ENCODE assay signal across 34 cellular contexts in the genomic region with DNA sequence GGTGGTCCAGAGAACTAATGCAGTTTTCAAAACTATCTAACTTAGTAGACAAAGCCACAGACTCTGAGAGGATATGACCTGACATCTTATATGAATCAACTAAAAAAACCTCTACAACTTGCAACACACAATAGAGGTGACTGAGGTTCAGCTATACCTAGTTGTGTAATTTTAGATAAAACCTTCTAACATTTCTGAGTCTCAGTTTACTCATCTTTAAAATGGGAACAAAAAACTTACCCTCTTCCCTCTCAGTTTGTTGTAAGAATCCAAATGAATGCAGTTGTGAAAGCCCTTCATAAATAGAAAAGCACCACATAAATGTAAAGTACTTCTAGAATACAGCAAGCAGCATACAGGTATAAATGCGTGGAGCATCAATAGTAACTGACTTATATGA. TPM values are rescaled to one million over a fixed set of nuclear protein-coding genes. Genes with fewer than 3 reads are reported as not detected.
"Had no signal": no experiment of that assay in that cellular context is flagged by ENCODE, and none has a peak within 500 bp of the region (broad histone marks: within the 10 kb centered on the region; RNA-seq: fewer than 3 reads in every experiment).

No MANE protein-coding gene starts in this region.

- H3K27ac Mint-ChIP-seq: naive thymus-derived CD8-positive, alpha-beta T cell; natural killer cell treated with Interleukin-12 subunit alpha and Interleukin-12 subunit beta and Interleukin-15 and Interleukin-18, amount 100 ng/mL, for 72 hours; neural progenitor cell; stimulated activated memory B cell treated with anti-CD40 and anti-IgM and Interleukin-4, amounts not matched to agents 10 μg/mL and 1 μg/mL and 100 μg/mL, for 72 hours; stimulated activated naive CD8-positive, alpha-beta T cell treated with anti-CD3 and anti-CD28 coated beads, Interleukin-15, amount 100 ng/mL, for 72 hours; type B pancreatic cell had no signal

- H3K9ac ChIP-seq: neural progenitor cell, parathyroid adenoma had no signal

- H3K4me3 ChIP-seq: neural progenitor cell, ovary, psoas muscle, skin epidermis, smooth muscle cell, spleen, suprapubic skin, testis, tibial artery, transverse colon, upper lobe of right lung, uterus had no signal

- H3K9me3 Mint-ChIP-seq: natural killer cell treated with Interleukin-12 subunit alpha and Interleukin-12 subunit beta and Interleukin-15 and Interleukin-18, amount 100 ng/mL, for 72 hours; neural progenitor cell; stimulated activated memory B cell treated with anti-CD40 and anti-IgM and Interleukin-4, amounts not matched to agents 10 μg/mL and 1 μg/mL and 100 μg/mL, for 72 hours; stimulated activated naive CD8-positive, alpha-beta T cell treated with anti-CD3 and anti-CD28 coated beads, Interleukin-15, amount 100 ng/mL, for 72 hours; type B pancreatic cell had no signal

- H3K9me3 ChIP-seq: ovary, psoas muscle, spleen, suprapubic skin, testis, tibial artery, transverse colon, upper lobe of right lung, uterus had no signal

- H3K27me3 Mint-ChIP-seq: progenitor cell of endocrine pancreas, type B pancreatic cell had no signal

- H3K27ac ChIP-seq: neural progenitor cell, ovary, parathyroid adenoma, psoas muscle, skin epidermis, spleen, suprapubic skin, testis, upper lobe of right lung, uterus had no signal

- H3K27me3 ChIP-seq: neural progenitor cell, ovary, suprapubic skin, testis, tibial artery, transverse colon, upper lobe of right lung, uterus had no signal

- H3K4me1 ChIP-seq: uterus had no signal

- H3K4me3 Mint-ChIP-seq: naive thymus-derived CD8-positive, alpha-beta T cell; natural killer cell treated with Interleukin-12 subunit alpha and Interleukin-12 subunit beta and Interleukin-15 and Interleukin-18, amount 100 ng/mL, for 72 hours; neural progenitor cell; stimulated activated memory B cell treated with anti-CD40 and anti-IgM and Interleukin-4, amounts not matched to agents 10 μg/mL and 1 μg/mL and 100 μg/mL, for 72 hours; stimulated activated naive CD8-positive, alpha-beta T cell treated with anti-CD3 and anti-CD28 coated beads, Interleukin-15, amount 100 ng/mL, for 72 hours; type B pancreatic cell had no signal

- H3K36me3 Mint-ChIP-seq: naive thymus-derived CD8-positive, alpha-beta T cell; natural killer cell treated with Interleukin-12 subunit alpha and Interleukin-12 subunit beta and Interleukin-15 and Interleukin-18, amount 100 ng/mL, for 72 hours; stimulated activated memory B cell treated with anti-CD40 and anti-IgM and Interleukin-4, amounts not matched to agents 10 μg/mL and 1 μg/mL and 100 μg/mL, for 72 hours had no signal

- H3K36me3 ChIP-seq: neural progenitor cell, ovary, spleen, suprapubic skin, tibial artery, transverse colon, upper lobe of right lung, uterus had no signal

- DNase-seq: naive thymus-derived CD8-positive, alpha-beta T cell; occipital lobe; ovary; psoas muscle; right cardiac atrium; spleen; stimulated activated CD4-positive, alpha-beta T cell treated with anti-CD3 and anti-CD28 coated beads, Interleukin-12 subunit alpha, Interleukin-12 subunit beta, amount 100 ng/mL, for 4 hours; stimulated activated CD4-positive, alpha-beta T cell treated with anti-CD3 and anti-CD28 coated beads, Interleukin-1b, Interleukin-23, amount 100 ng/mL, for 48 hours; stimulated activated CD4-positive, alpha-beta T cell treated with anti-CD3 and anti-CD28 coated beads, Interleukin-4, amount 100 ng/mL, for 1 hour; stimulated activated CD4-positive, alpha-beta T cell treated with anti-CD3 and anti-CD28 coated beads, Interleukin-4, amount 100 ng/mL, for 4 hours; stimulated activated CD8-positive, alpha-beta memory T cell treated with anti-CD3 and anti-CD28 coated beads, Interleukin-4, amount 100 ng/mL, for 48 hours; stimulated activated naive CD4-positive, alpha-beta T cell; stimulated activated naive CD8-positive, alpha-beta T cell treated with anti-CD3 and anti-CD28 coated beads, Interleukin-15, amount 100 ng/mL, for 72 hours; stimulated activated naive CD8-positive, alpha-beta T cell treated with anti-CD3 and anti-CD28 coated beads, Interleukin-15, Interleukin-2, amounts not matched to agents 100 U/mL and 50 U/mL, for 24 hours; substantia nigra; testis; tibial artery; transverse colon; upper lobe of right lung; uterus had no signal

- H2AFZ ChIP-seq: neural progenitor cell, parathyroid adenoma had no signal

- ATAC-seq: naive thymus-derived CD8-positive, alpha-beta T cell; natural killer cell treated with Interleukin-12 subunit alpha and Interleukin-12 subunit beta and Interleukin-15 and Interleukin-18, amount 100 ng/mL, for 72 hours; psoas muscle; right cardiac atrium; sciatic nerve; stimulated activated memory B cell treated with anti-CD40 and anti-IgM and Interleukin-4, amounts not matched to agents 10 μg/mL and 1 μg/mL and 100 μg/mL, for 72 hours; stimulated activated naive CD8-positive, alpha-beta T cell treated with anti-CD3 and anti-CD28 coated beads, Interleukin-15, amount 100 ng/mL, for 72 hours; stimulated activated naive CD8-positive, alpha-beta T cell treated with anti-CD3 and anti-CD28 coated beads, Interleukin-15, Interleukin-2, amounts not matched to agents 100 U/mL and 50 U/mL, for 24 hours; upper lobe of right lung had no signal

- H3K4me2 ChIP-seq: neural progenitor cell, smooth muscle cell had no signal

- H3K4me1 Mint-ChIP-seq: stimulated activated memory B cell treated with anti-CD40 and anti-IgM and Interleukin-4, amounts not matched to agents 10 μg/mL and 1 μg/mL and 100 μg/mL, for 72 hours; stimulated activated naive CD8-positive, alpha-beta T cell treated with anti-CD3 and anti-CD28 coated beads, Interleukin-15, amount 100 ng/mL, for 72 hours had no signal

RNA-seq across cellular contexts. Expression of gene SH3D19, which starts 5.9 kb away (rescaled TPM):
- total RNA-seq: natural killer cell treated with Interleukin-12 subunit alpha and Interleukin-12 subunit beta and Interleukin-15 and Interleukin-18, amount 100 ng/mL, for 72 hours had no signal

RNA-seq across cellular contexts. Expression of gene PRSS48, which starts 42.5 kb away (rescaled TPM):
- total RNA-seq: naive thymus-derived CD8-positive, alpha-beta T cell; natural killer cell treated with Interleukin-12 subunit alpha and Interleukin-12 subunit beta and Interleukin-15 and Interleukin-18, amount 100 ng/mL, for 72 hours; occipital lobe; osteoblast; ovary; progenitor cell of endocrine pancreas; psoas muscle; renal cortical epithelial cell; right cardiac atrium; sciatic nerve; smooth muscle cell; spleen; suprapubic skin; transverse colon; upper lobe of right lung; urinary bladder; uterus had no signal
- polyA plus RNA-seq: naive thymus-derived CD8-positive, alpha-beta T cell; neural cell; ovary; psoas muscle; right cardiac atrium; smooth muscle cell; spleen; urinary bladder had no signal
